ENCODE assay signal across 11 cellular contexts in the genomic region with DNA sequence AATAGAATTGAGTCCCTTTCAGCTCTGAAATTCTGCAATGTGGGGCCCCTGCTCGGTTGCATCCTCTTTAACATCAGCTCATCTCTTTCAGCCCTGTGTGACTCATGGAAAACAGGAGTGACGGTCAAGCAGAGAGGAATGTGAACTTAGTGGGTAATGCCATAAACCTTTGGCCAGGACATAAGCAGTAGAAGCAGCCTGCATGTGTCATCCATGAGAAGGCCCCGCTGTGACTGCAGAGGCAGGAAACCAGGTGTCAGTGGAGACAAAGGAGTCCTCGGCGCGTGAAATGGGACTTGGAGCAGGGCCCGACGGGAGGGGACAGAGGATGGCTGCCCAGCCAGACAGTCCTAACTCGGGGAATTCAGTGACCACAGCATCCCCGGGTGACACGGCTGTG. TPM values are rescaled to one million over a fixed set of nuclear protein-coding genes. Genes with fewer than 3 reads are reported as not detected.
A peak's percentile ranks its signal among the peaks of the same experiment; 100 is the strongest.
DNase-seq lines count a peak whose midpoint lies in the region; ATAC-seq, FAIRE-seq and TF ChIP-seq lines count a peak whose summit lies in the region.
"Had no signal": no experiment of that assay in that cellular context is flagged by ENCODE, and none has a peak within 500 bp of the region (broad histone marks: within the 10 kb centered on the region; RNA-seq: fewer than 3 reads in every experiment).

No MANE protein-coding gene starts in this region.

- H3K27me3 ChIP-seq in astrocyte (ENCODE audit: insufficient read depth, low read length): no peaks in the 10 kb centered on the region

- H3K36me3 ChIP-seq in astrocyte (ENCODE audit: insufficient read depth, low read length) (no peaks in the 10 kb centered on the region), mesodermal cell (ENCODE audit: control insufficient read depth, insufficient read depth, low read length) (no peaks in the 10 kb centered on the region)
- H3K36me3 ChIP-seq: thoracic aorta had no signal

- H3K27ac Mint-ChIP-seq in astrocyte (ENCODE audit: unreplicated experiment): peak overlapping the region; percentile 77
- H3K27ac Mint-ChIP-seq in T-helper 2 cell treated with Interferon-gamma antibody and Interleukin-4, amounts not matched to agents 5 μg/mL and 100 μg/mL, for 36 hours: no peak overlapping the region
- H3K27ac Mint-ChIP-seq: activated naive CD8-positive, alpha-beta T cell treated with anti-CD3 and anti-CD28 coated beads for 36 hours had no signal

- no peaks in the 10 kb centered on the region for H3K79me2 ChIP-seq in astrocyte (ENCODE audit: insufficient read depth, low read length)

- peaks cover 11% of the 10 kb centered on the region for H3K27me3 Mint-ChIP-seq in astrocyte (ENCODE audit: low read depth, unreplicated experiment)
- H3K27me3 Mint-ChIP-seq in T-helper 2 cell treated with Interferon-gamma antibody and Interleukin-4, amounts not matched to agents 5 μg/mL and 100 μg/mL, for 36 hours (ENCODE audit: low read depth): peaks cover 2% of the 10 kb centered on the region

- no peak overlapping the region for H2AFZ ChIP-seq in astrocyte (ENCODE audit: low read depth, low read length)

- peak overlapping the region; percentile 46 for H3K27ac ChIP-seq in astrocyte (ENCODE audit: low read depth, low read length)
- H3K27ac ChIP-seq in mesodermal cell (ENCODE audit: low read depth, low read length, severe bottlenecking): peak overlapping the region; percentile 18
- H3K27ac ChIP-seq: skin epidermis, thoracic aorta had no signal

- H3K4me1 ChIP-seq in astrocyte (ENCODE audit: insufficient read depth, low read length) (peaks cover 25% of the 10 kb centered on the region), mesodermal cell (ENCODE audit: control insufficient read depth, insufficient read depth, low read length, poor library complexity, severe bottlenecking) (peaks cover 12% of the 10 kb centered on the region)

- FAIRE-seq in astrocyte (lab: Jason Lieb, UNC): peak; percentile 97

- H3K9me3 ChIP-seq in astrocyte (ENCODE audit: insufficient read depth, low read depth, low read length) (no peaks in the 10 kb centered on the region), mesodermal cell (ENCODE audit: control insufficient read depth, low read length) (no peaks in the 10 kb centered on the region)
- H3K9me3 ChIP-seq: thoracic aorta had no signal

- TF ChIP-seq CTCF in astrocyte (IDR thresholded peaks at IDR 0.05; ENCODE audit: insufficient read depth, low read depth, low read length): no peak

- peak; percentile 98 for DNase-seq in DMS53 (lab: John Stamatoyannopoulos, UW)
- DNase-seq in NCI-H1105 (lab: John Stamatoyannopoulos, UW): peak; percentile 17
- DNase-seq in astrocyte (ENCODE audit: low read depth): peak; percentile 93
- no peak for DNase-seq in T-helper 2 cell treated with Interferon-gamma antibody and Interleukin-4, amounts not matched to agents 5 μg/mL and 100 μg/mL, for 36 hours (ENCODE audit: low spot score)
- DNase-seq: activated naive CD8-positive, alpha-beta T cell treated with anti-CD3 and anti-CD28 coated beads for 36 hours had no signal

- WGBS in mesodermal cell (ENCODE audit: insufficient coverage in 2 of 2), 2 experiments: 66 to 71% methylated on average over 8 to 9 of the region's 11 CpGs

- no peaks in the 10 kb centered on the region for H4K20me1 ChIP-seq in astrocyte (ENCODE audit: insufficient read depth, low read length)

- H3K9me3 Mint-ChIP-seq in astrocyte (ENCODE audit: unreplicated experiment): no peaks in the 10 kb centered on the region
- no peaks in the 10 kb centered on the region for H3K9me3 Mint-ChIP-seq in T-helper 2 cell treated with Interferon-gamma antibody and Interleukin-4, amounts not matched to agents 5 μg/mL and 100 μg/mL, for 36 hours
- H3K9me3 Mint-ChIP-seq: activated naive CD8-positive, alpha-beta T cell treated with anti-CD3 and anti-CD28 coated beads for 36 hours had no signal

- peak overlapping the region; percentile 53 for H3K9ac ChIP-seq in astrocyte (ENCODE audit: low read length)

- peak overlapping the region; percentile 21 for H3K4me3 Mint-ChIP-seq in astrocyte (ENCODE audit: unreplicated experiment)
- H3K4me3 Mint-ChIP-seq in T-helper 2 cell treated with Interferon-gamma antibody and Interleukin-4, amounts not matched to agents 5 μg/mL and 100 μg/mL, for 36 hours: no peak overlapping the region
- H3K4me3 Mint-ChIP-seq: activated naive CD8-positive, alpha-beta T cell treated with anti-CD3 and anti-CD28 coated beads for 36 hours had no signal

- H3K4me2 ChIP-seq in astrocyte (ENCODE audit: low read length): peak overlapping the region; percentile 63

- ATAC-seq in HG03045 (IDR thresholded peaks at IDR 0.05; ENCODE audit: unreplicated experiment) (no peak), HG03439 (IDR thresholded peaks at IDR 0.05; ENCODE audit: unreplicated experiment) (no peak), GM21381 (IDR thresholded peaks at IDR 0.05; ENCODE audit: unreplicated experiment) (no peak)

- H3K36me3 Mint-ChIP-seq in astrocyte (ENCODE audit: low read depth, unreplicated experiment): no peaks in the 10 kb centered on the region
- H3K36me3 Mint-ChIP-seq in T-helper 2 cell treated with Interferon-gamma antibody and Interleukin-4, amounts not matched to agents 5 μg/mL and 100 μg/mL, for 36 hours (ENCODE audit: low read depth): no peaks in the 10 kb centered on the region
- H3K36me3 Mint-ChIP-seq: activated naive CD8-positive, alpha-beta T cell treated with anti-CD3 and anti-CD28 coated beads for 36 hours had no signal

- H3K4me3 ChIP-seq in astrocyte (ENCODE audit: insufficient read depth, low read depth, low read length) (no peak overlapping the region), mesodermal cell (ENCODE audit: extremely low read depth, insufficient read depth, low read length, poor library complexity, severe bottlenecking) (no peak overlapping the region)
- H3K4me3 ChIP-seq: skin epidermis, thoracic aorta had no signal

- H3K4me1 Mint-ChIP-seq in astrocyte (ENCODE audit: low read depth, unreplicated experiment): peaks cover 15% of the 10 kb centered on the region
- H3K4me1 Mint-ChIP-seq in T-helper 2 cell treated with Interferon-gamma antibody and Interleukin-4, amounts not matched to agents 5 μg/mL and 100 μg/mL, for 36 hours (ENCODE audit: low read depth): no peaks in the 10 kb centered on the region
- H3K4me1 Mint-ChIP-seq: activated naive CD8-positive, alpha-beta T cell treated with anti-CD3 and anti-CD28 coated beads for 36 hours had no signal

RNA-seq across cellular contexts. Expression of a gene that starts 21.1 kb away (rescaled TPM):
- total RNA-seq in astrocyte: 7.5 and 8.4 TPM in 2 replicates
- 28.4 TPM for polyA plus RNA-seq in mesodermal cell (2013, experiment 1 of 2)
- polyA plus RNA-seq in mesodermal cell (2013, experiment 2 of 2): 23.4 TPM

RNA-seq across cellular contexts. Expression of a gene that starts 36.5 kb away (rescaled TPM):
- total RNA-seq in astrocyte: not detected in 2 replicates
- not detected for polyA plus RNA-seq in mesodermal cell (2013, experiment 1 of 2)
- not detected for polyA plus RNA-seq in mesodermal cell (2013, experiment 2 of 2)
- total RNA-seq: activated naive CD8-positive, alpha-beta T cell treated with anti-CD3 and anti-CD28 coated beads for 36 hours had no signal

RNA-seq across cellular contexts. Expression of a gene that starts 46.1 kb away (rescaled TPM):
- not detected in 2 replicates for total RNA-seq in astrocyte
- not detected for polyA plus RNA-seq in mesodermal cell (2013, experiment 1 of 2)
- not detected for polyA plus RNA-seq in mesodermal cell (2013, experiment 2 of 2)
- total RNA-seq: activated naive CD8-positive, alpha-beta T cell treated with anti-CD3 and anti-CD28 coated beads for 36 hours had no signal

RNA-seq across cellular contexts. Expression of a gene that starts 53.1 kb away (rescaled TPM):
- total RNA-seq in astrocyte: not detected in 2 replicates
- polyA plus RNA-seq in mesodermal cell (2013, experiment 1 of 2): not detected
- polyA plus RNA-seq in mesodermal cell (2013, experiment 2 of 2): not detected
- total RNA-seq: activated naive CD8-positive, alpha-beta T cell treated with anti-CD3 and anti-CD28 coated beads for 36 hours had no signal
